Comparison of ENCODE assay signal across 8 cellular contexts in the genomic region with DNA sequence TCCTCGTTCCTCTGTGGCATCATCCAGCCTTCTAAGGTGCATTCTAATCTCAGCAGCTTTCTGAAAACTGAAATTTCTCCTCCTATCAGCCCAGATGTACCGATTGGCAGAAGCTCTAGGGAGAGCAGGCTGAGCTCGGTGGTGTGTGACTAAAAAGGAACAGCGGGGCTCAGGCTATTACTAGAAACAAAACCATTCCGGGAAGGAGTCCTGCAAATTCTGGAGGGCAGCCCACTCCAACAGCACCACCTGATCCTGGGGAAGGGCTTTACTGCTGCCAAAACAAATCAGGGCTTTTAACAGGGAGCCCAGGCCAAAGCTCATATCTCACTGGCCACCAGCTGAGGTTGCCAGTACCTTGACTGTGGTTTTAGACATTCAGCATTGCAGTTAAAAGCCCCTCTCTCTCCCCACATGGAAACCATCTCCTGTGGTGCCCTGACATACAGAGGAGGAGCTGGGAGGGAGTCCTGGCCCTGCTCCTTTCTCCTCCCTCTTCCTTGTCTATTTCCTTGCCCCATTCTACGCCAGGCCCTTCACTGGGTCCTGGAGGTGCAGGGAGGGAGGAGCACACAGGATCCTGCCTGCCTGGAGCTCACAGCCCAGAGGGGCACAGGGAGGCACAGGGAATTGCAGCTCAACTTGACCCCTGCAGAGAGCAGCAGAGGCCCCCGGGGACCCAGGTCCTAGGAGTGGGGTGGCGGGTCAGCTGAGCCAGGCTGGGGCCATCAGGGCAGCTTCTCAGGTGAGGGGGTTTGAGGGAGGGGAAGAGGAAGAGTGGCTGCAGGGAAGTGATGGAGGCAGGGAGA. TPM values are rescaled to one million over a fixed set of nuclear protein-coding genes. Genes with fewer than 3 reads are reported as not detected.
DNase-seq lines count a peak whose midpoint lies in the region; TF ChIP-seq lines count a peak whose summit lies in the region.

No MANE protein-coding gene starts in this region.

- TF ChIP-seq CTCF in OCI-LY7 (conservative IDR thresholded peaks at IDR 0.05; ENCODE audit: low read length) (0 out of 2 replicates have a peak, but pooled peaks have one; percentile 13), type B pancreatic cell (conservative IDR thresholded peaks at IDR 0.05) (no peak)

- H3K9me3 ChIP-seq in OCI-LY7 (ENCODE audit: low read length) (no peaks in the 10 kb centered on the region), mononuclear cell (ENCODE audit: low read depth, low read length) (no peaks in the 10 kb centered on the region)

- peaks cover 27% of the 10 kb centered on the region for H3K4me1 Mint-ChIP-seq in type B pancreatic cell (ENCODE audit: unreplicated experiment)

- peak overlapping the region; percentile 58 for H3K4me3 Mint-ChIP-seq in type B pancreatic cell

- H3K4me2 ChIP-seq in OCI-LY7 (ENCODE audit: low read length): peak overlapping the region; percentile 77

- peak overlapping the region; percentile 72 for H3K27ac Mint-ChIP-seq in type B pancreatic cell

- POLR2A ChIA-PET in OCI-LY7 (lab: Charles Lee): interaction anchor here (0.5 to 0.9 kb wide), 2 partner anchors 8 to 16 kb away, joined by 3 to 10 read pairs; no protein-coding TSS in a partner anchor

- H3K36me3 Mint-ChIP-seq in type B pancreatic cell: no peaks in the 10 kb centered on the region

- H3K27ac ChIP-seq in OCI-LY7 (ENCODE audit: low read depth, low read length, poor library complexity, severe bottlenecking): no peak overlapping the region

- no peaks in the 10 kb centered on the region for H3K27me3 Mint-ChIP-seq in type B pancreatic cell

- H3K4me3 ChIP-seq in OCI-LY7 (ENCODE audit: low read depth, low read length, poor library complexity, severe bottlenecking): peak overlapping the region; percentile 49
- H3K4me3 ChIP-seq in mononuclear cell (ENCODE audit: low read length): peak overlapping the region; percentile 76

- H3K79me2 ChIP-seq in OCI-LY7 (ENCODE audit: insufficient read depth, low read depth, low read length): no peaks in the 10 kb centered on the region

- peak overlapping the region; percentile 98 for H2AFZ ChIP-seq in OCI-LY7 (ENCODE audit: low read length)

- no peaks in the 10 kb centered on the region for H3K9me2 ChIP-seq in OCI-LY7 (ENCODE audit: insufficient read depth, low read length)

- no peaks in the 10 kb centered on the region for H3K36me3 ChIP-seq in OCI-LY7 (ENCODE audit: insufficient read depth, low read length)

- intact Hi-C loops in OCI-LY7 (cut with micrococcal nuclease; ENCODE audit: unreplicated experiment): no loop called here

- CTCF ChIA-PET in OCI-LY7 (lab: Charles Lee; ENCODE audit: unreplicated experiment): interaction anchor here (0.6 kb wide), 1 partner anchor 906 kb away, joined by 3 read pairs; no protein-coding TSS in a partner anchor

- BruUV-seq in OCI-LY7 (replicated peaks; lab: Mats Ljungman, UMichigan): no TSS peak

- H3K4me1 ChIP-seq in OCI-LY7 (ENCODE audit: insufficient read depth, low read length, poor library complexity, severe bottlenecking) (peaks cover 17% of the 10 kb centered on the region), mononuclear cell (ENCODE audit: insufficient read depth, low read length) (peaks cover 69% of the 10 kb centered on the region)

- DNase-seq in EH (ENCODE audit: low read depth) (peak; percentile 48), OCI-LY7 (ENCODE audit: low spot score) (no peak), dedifferentiated amniotic fluid mesenchymal stem cell (ENCODE audit: extremely low spot score) (peak; percentile 22), type B pancreatic cell (ENCODE audit: extremely low spot score, unreplicated experiment) (no peak), DMS153 treated with DMSO at 0.1 percent for 48 hours (lab: John Stamatoyannopoulos, UW; ENCODE audit: unreplicated experiment) (no peak), mesenteric fat pad (ENCODE audit: low spot score) (no peak), GF-D8 (lab: John Stamatoyannopoulos, UW) (no peak)

- H3K9me3 Mint-ChIP-seq in type B pancreatic cell: no peaks in the 10 kb centered on the region

- no peaks in the 10 kb centered on the region for H4K20me1 ChIP-seq in OCI-LY7 (ENCODE audit: insufficient read depth, low read length)

- no peaks in the 10 kb centered on the region for H3K27me3 ChIP-seq in mononuclear cell (ENCODE audit: insufficient read depth, low read length)

RNA-seq across cellular contexts. Expression of gene PLAAT4, which starts 0.9 kb away (rescaled TPM):
- 6.5 and 6.8 TPM in 2 replicates for total RNA-seq in OCI-LY7 (2014; rRNA removed; shearing (Covaris generic))
- total RNA-seq in OCI-LY7 (2022): 1.3 and 1.4 TPM in 2 replicates
- total RNA-seq in mononuclear cell: 51.4 TPM
- 131 and 152 TPM in 2 replicates for total RNA-seq in type B pancreatic cell (ENCODE audit: low replicate concordance)
- 13.0 TPM for total RNA-seq in mesenteric fat pad

RNA-seq across cellular contexts. Expression of gene PLAAT2, which starts 25.7 kb away (rescaled TPM):
- not detected in 2 replicates for total RNA-seq in OCI-LY7 (2014; rRNA removed; shearing (Covaris generic))
- total RNA-seq in OCI-LY7 (2022): not detected in 2 replicates
- total RNA-seq in mononuclear cell: not detected
- total RNA-seq in type B pancreatic cell (ENCODE audit: low replicate concordance): 6.0 and 7.8 TPM in 2 replicates
- 0.64 TPM for total RNA-seq in mesenteric fat pad

RNA-seq across cellular contexts. Expression of gene LGALS12, which starts 31.6 kb away (rescaled TPM):
- total RNA-seq in OCI-LY7 (2014; rRNA removed; shearing (Covaris generic)): not detected in 2 replicates
- total RNA-seq in OCI-LY7 (2022): not detected in 2 replicates
- total RNA-seq in mononuclear cell: 6.3 TPM
- total RNA-seq in type B pancreatic cell (ENCODE audit: low replicate concordance): 0.34 TPM in 1 of 2 replicates, not detected in the other
- total RNA-seq in mesenteric fat pad: 80.9 TPM

RNA-seq across cellular contexts. Expression of gene PLAAT5, which starts 46.5 kb away (rescaled TPM):
- total RNA-seq in OCI-LY7 (2014; rRNA removed; shearing (Covaris generic)): not detected in 2 replicates
- total RNA-seq in OCI-LY7 (2022) (not detected in 2 replicates), mononuclear cell (0.42 TPM), type B pancreatic cell (ENCODE audit: low replicate concordance) (2.0 and 9.9 TPM in 2 replicates), mesenteric fat pad (39.8 TPM)

Comparison
In these comparisons a context has a peak if more than half of its experiments do, and no peak if none do; other contexts are left out.
1. DNase-seq: peak in EH (single experiment) and dedifferentiated amniotic fluid mesenchymal stem cell (single experiment); none in OCI-LY7 (single experiment), type B pancreatic cell (single experiment), DMS153 treated with DMSO at 0.1 percent for 48 hours (single experiment), mesenteric fat pad (single experiment) and GF-D8 (single experiment).
2. RNA of gene LGALS12, which starts 31.6 kb away (total RNA-seq): 80.9 TPM in mesenteric fat pad (single experiment); 6.3 TPM in mononuclear cell (single experiment), 0.34 TPM in type B pancreatic cell and not detected in OCI-LY7; every median in the first group is over 10 times any median in the second.